ENCODE assay signal across 8 cellular contexts in the genomic region with DNA sequence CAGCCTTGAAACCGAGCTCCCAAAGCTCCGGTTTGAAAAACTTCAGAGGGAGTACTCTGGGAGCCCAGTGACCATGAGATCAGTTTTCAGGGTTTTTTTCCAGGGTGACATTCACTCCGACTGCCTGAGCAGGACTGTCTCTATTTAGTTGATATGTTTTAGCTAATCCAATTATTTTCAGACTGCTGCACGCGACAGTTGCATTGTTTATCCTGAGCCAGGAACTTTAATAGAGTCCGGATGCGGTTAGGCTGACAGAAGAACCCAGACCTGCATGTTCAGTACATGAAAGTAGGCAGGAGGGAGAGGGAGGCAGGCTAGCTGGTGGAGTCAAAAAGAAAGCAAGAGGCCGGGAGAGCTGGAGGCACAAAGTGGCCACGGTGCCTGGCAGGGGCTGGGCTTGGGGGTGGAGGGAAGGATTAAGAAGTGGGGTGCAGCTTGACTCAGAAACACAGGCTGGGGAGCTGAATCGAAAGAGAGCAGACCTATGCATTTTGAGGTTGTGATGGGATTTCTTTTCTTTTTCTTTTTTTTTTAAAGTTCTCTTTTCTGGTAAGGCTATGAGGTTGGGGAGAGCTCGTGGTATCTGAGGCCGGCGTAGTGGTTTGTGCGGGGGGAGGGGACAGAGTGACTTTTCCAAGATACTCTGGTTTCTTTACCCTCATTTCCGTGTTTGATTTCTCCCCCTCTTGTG. TPM values are rescaled to one million over a fixed set of nuclear protein-coding genes. Genes with fewer than 3 reads are reported as not detected.
A peak's percentile ranks its signal among the peaks of the same experiment; 100 is the strongest.
DNase-seq lines count a peak whose midpoint lies in the region; ATAC-seq, FAIRE-seq and TF ChIP-seq lines count a peak whose summit lies in the region.

No MANE protein-coding gene starts in this region.

- H4K20me1 ChIP-seq in mammary epithelial cell (ENCODE audit: insufficient read depth, low read length), result no peaks in the 10 kb centered on the region

- peak overlapping the region; percentile 54 for H2AFZ ChIP-seq in mammary epithelial cell (ENCODE audit: low read depth, low read length)

- intact Hi-C loops in mammary epithelial cell (cut with micrococcal nuclease), result no loop called here
- intact Hi-C loops in stomach (cut with DNase I; ENCODE audit: low total_unique reads), result no loop called here

- H3K79me2 ChIP-seq in mammary epithelial cell (ENCODE audit: insufficient read depth, low read length), result peaks cover 92% of the 10 kb centered on the region

- H3K27ac ChIP-seq in mammary epithelial cell (ENCODE audit: insufficient read depth, low read depth, low read length) (peak overlapping the region; percentile 76), stomach (peak overlapping the region in 1 of 5 donors; percentile 14)

- TF ChIP-seq EP300 in stomach (IDR thresholded peaks at IDR 0.05), result no peak

- H3K4me1 ChIP-seq in mammary epithelial cell (ENCODE audit: insufficient read depth, low read length), result peaks cover 63% of the 10 kb centered on the region
- peaks cover 4 to 10% (median 7%) of the 10 kb centered on the region in 4 donors for H3K4me1 ChIP-seq in stomach

- H3K4me3 ChIP-seq in mammary epithelial cell (replicated peaks in 1 of 3; ENCODE audit: insufficient read depth in 1 of 3, low read depth in 2 of 3, low read length in 3 of 3), result peak overlapping the region; percentile 86 to 90 (median 87)
- peak overlapping the region in 2 of 4 donors; percentile 0 to 13 for H3K4me3 ChIP-seq in stomach

- H3K4me2 ChIP-seq in mammary epithelial cell (ENCODE audit: insufficient read depth, low read depth, low read length), result peak overlapping the region; percentile 97

- H3K27me3 ChIP-seq in mammary epithelial cell (ENCODE audit: insufficient read depth, low read length), result no peaks in the 10 kb centered on the region
- peaks cover 12 to 99% (median 35%) of the 10 kb centered on the region in 3 donors for H3K27me3 ChIP-seq in stomach

- CTCF ChIA-PET in mammary epithelial cell (lab: Charles Lee; ENCODE audit: low non-redundant PET), result interaction anchor here (0.7 kb wide), 1 partner anchor 213 kb away, joined by 7 read pairs; no protein-coding TSS in a partner anchor

- no TSS peak for BruUV-seq in mammary epithelial cell (replicated peaks; lab: Mats Ljungman, UMichigan)

- DNase-seq in GM18507 (ENCODE audit: extremely low spot score, insufficient read length, low read depth) (no peak), RPMI8226 (peak; percentile 50), mammary epithelial cell (peak; percentile 82), DMS79 (lab: John Stamatoyannopoulos, UW) (no peak), stomach (no peak), DMS53 treated with DMSO at 0.1 percent for 48 hours (lab: John Stamatoyannopoulos, UW; ENCODE audit: unreplicated experiment) (no peak)
- peak; percentile 50 for DNase-seq in stimulated activated CD4-positive, alpha-beta T cell treated with anti-CD3 and anti-CD28 coated beads, Interleukin-4, amount 100 ng/mL, for 1 hour

- H3K36me3 ChIP-seq in mammary epithelial cell (ENCODE audit: insufficient read depth, low read length) (peaks cover 3% of the 10 kb centered on the region), stomach (no peaks in the 10 kb centered on the region)

- in situ Hi-C loops in mammary epithelial cell (cut with MboI; ENCODE audit: low sequenced_read_pairs in 2 of 2), result loop anchor here in 1 of 2 donors (10.0 kb wide), 1 partner anchor 525 kb away; no protein-coding TSS in a partner anchor

- WGBS in mammary epithelial cell (ENCODE audit: low coverage, missing lambda C conversion rate), result 3% methylated on average over 12 of the region's 15 CpGs
- WGBS in stomach, 5 donors, result 29 to 40% (median 32%) methylated on average over 15 of the region's 15 CpGs

- peak overlapping the region; percentile 89 for H3K9ac ChIP-seq in mammary epithelial cell (ENCODE audit: insufficient read depth, low read length)

- FAIRE-seq in GM18507 (lab: Jason Lieb, UNC), result peak; percentile 89

- peak; percentile 28 for ATAC-seq in HG02571 (IDR thresholded peaks at IDR 0.05; ENCODE audit: unreplicated experiment)

- H3K9me3 ChIP-seq in mammary epithelial cell (replicated peaks; ENCODE audit: insufficient read depth, low read length) (no peaks in the 10 kb centered on the region), stomach (no peaks in the 10 kb centered on the region)

- dilution Hi-C loops in mammary epithelial cell (cut with HindIII; ENCODE audit: low sequenced_read_pairs), result no loop called here

- TF ChIP-seq CTCF in mammary epithelial cell (conservative IDR thresholded peaks at IDR 0.05 in 1 of 2, IDR thresholded peaks at IDR 0.05 in 1 of 2; ENCODE audit: extremely low read depth in 1 of 2, insufficient read depth in 1 of 2, low read depth in 1 of 2, low read length in 2 of 2), result no peak
- TF ChIP-seq CTCF in stomach (IDR thresholded peaks at IDR 0.05), result no peak

- TF ChIP-seq POLR2A in stomach (IDR thresholded peaks at IDR 0.05), result no peak

RNA-seq across cellular contexts. Expression of a gene that starts 5.7 kb away (rescaled TPM):
- total RNA-seq in mammary epithelial cell (10 to 100 TPM in 1 of 2 donors, 1 to 10 TPM in 1; 7.7 to 20.6 TPM), stomach (1 to 10 TPM in 1 of 5 donors, under 1 TPM in 2, not detected in 2; 0.14 to 1.2 (median 0.18) TPM)
- polyA plus RNA-seq in mammary epithelial cell (5.3 TPM), stomach (under 1 TPM; 0.12 to 0.46 (median 0.18) TPM)
- polyA minus RNA-seq in mammary epithelial cell, result 4.7 TPM

Comparison
In these comparisons a context has a peak if more than half of its experiments do, and no peak if none do; other contexts are left out.
1. DNase-seq: peak in RPMI8226 (single experiment), mammary epithelial cell (single experiment) and stimulated activated CD4-positive, alpha-beta T cell treated with anti-CD3 and anti-CD28 coated beads, Interleukin-4, amount 100 ng/mL, for 1 hour (single experiment); none in GM18507 (single experiment), DMS79 (single experiment), stomach (single experiment) and DMS53 treated with DMSO at 0.1 percent for 48 hours (single experiment).
2. RNA of a gene that starts 5.7 kb away (total RNA-seq): 7.7 to 20.6 TPM in mammary epithelial cell; 0.14 to 1.2 TPM in stomach; every median in the first group is over 4 times any median in the second.